In genomic region chr2:235551965-235552364, GRCh38 we compare ENCODE assay signal across 10 cellular contexts. TPM values are rescaled to one million over a fixed set of nuclear protein-coding genes. Genes with fewer than 3 reads are reported as not detected.
A peak's percentile ranks its signal among the peaks of the same experiment; 100 is the strongest.
DNase-seq lines count a peak whose midpoint lies in the region; ATAC-seq and TF ChIP-seq lines count a peak whose summit lies in the region.
"Had no signal": no experiment of that assay in that cellular context is flagged by ENCODE, and none has a peak within 500 bp of the region (broad histone marks: within the 10 kb centered on the region; RNA-seq: fewer than 3 reads in every experiment).

No MANE protein-coding gene starts in this region.

- DNase-seq in SIG-M5 treated with dmso at 0.1 percent for 504 hours (lab: John Stamatoyannopoulos, UW; ENCODE audit: unreplicated experiment), result peak; percentile 38
- DNase-seq in SIG-M5 (lab: John Stamatoyannopoulos, UW), result no peak
- peak; percentile 53 for DNase-seq in NCI-H526 treated with DMSO at 0.1 percent for 48 hours (lab: John Stamatoyannopoulos, UW)
- peak; percentile 68 for DNase-seq in colonic mucosa
- DNase-seq in lower lobe of right lung, result peak; percentile 60
- DNase-seq in stimulated activated naive CD8-positive, alpha-beta T cell treated with anti-CD3 and anti-CD28 coated beads, Interleukin-15, Interleukin-2, amounts not matched to agents 100 U/mL and 50 U/mL, for 24 hours, result no peak
- DNase-seq: activated naive CD8-positive, alpha-beta T cell treated with anti-CD3 and anti-CD28 coated beads, Interleukin-2, amount 10 ng/mL, durations not matched to agents 7 days and 5 days had no signal

- no peak overlapping the region for H3K4me3 ChIP-seq in colonic mucosa
- no peak overlapping the region for H3K4me3 ChIP-seq in lower lobe of right lung
- H3K4me3 ChIP-seq: GM12878 had no signal

- peaks cover 6% of the 10 kb centered on the region for H3K4me1 ChIP-seq in colonic mucosa
- peaks cover 29% of the 10 kb centered on the region for H3K4me1 ChIP-seq in lower lobe of right lung

- H3K27me3 ChIP-seq in colonic mucosa (no peaks in the 10 kb centered on the region), lower lobe of right lung (ENCODE audit: low read depth) (no peaks in the 10 kb centered on the region)

- H3K9ac ChIP-seq in colonic mucosa (ENCODE audit: low read depth in 2 of 2, low read length in 2 of 2), result no peak overlapping the region

- peak; percentile 44 to 64 for ATAC-seq in lower lobe of right lung
- ATAC-seq in GM18517 (IDR thresholded peaks at IDR 0.05; ENCODE audit: unreplicated experiment), result no peak
- ATAC-seq in GM19463 (IDR thresholded peaks at IDR 0.05; ENCODE audit: unreplicated experiment), result no peak
- no peak for ATAC-seq in stimulated activated naive CD8-positive, alpha-beta T cell treated with anti-CD3 and anti-CD28 coated beads, Interleukin-15, Interleukin-2, amounts not matched to agents 100 U/mL and 50 U/mL, for 24 hours
- ATAC-seq: GM12878 had no signal

- intact Hi-C loops in colonic mucosa (cut with DNase I) (no loop called here), lower lobe of right lung (cut with DNase I) (no loop called here)

- no peak overlapping the region for H3K27ac ChIP-seq in colonic mucosa
- no peak overlapping the region for H3K27ac ChIP-seq in lower lobe of right lung

- H3K9me3 ChIP-seq in colonic mucosa (no peaks in the 10 kb centered on the region), lower lobe of right lung (no peaks in the 10 kb centered on the region)

- TF ChIP-seq CTCF in colonic mucosa (IDR thresholded peaks at IDR 0.05) (peak; percentile 52), lower lobe of right lung (IDR thresholded peaks at IDR 0.05) (peak; percentile 56)

- H3K36me3 ChIP-seq in colonic mucosa (no peaks in the 10 kb centered on the region), lower lobe of right lung (no peaks in the 10 kb centered on the region)

RNA-seq across cellular contexts. Expression of gene AGAP1, which starts 58.1 kb away (rescaled TPM):
- total RNA-seq in colonic mucosa (10 to 100 TPM; 62.1 to 62.9 TPM), lower lobe of right lung (36.2 TPM)

Comparison
In these comparisons a context has a peak if more than half of its experiments do, and no peak if none do; other contexts are left out.
1. DNase-seq: peak in SIG-M5 treated with dmso at 0.1 percent for 504 hours (single experiment), NCI-H526 treated with DMSO at 0.1 percent for 48 hours (single experiment), colonic mucosa (single experiment) and lower lobe of right lung (single experiment); none in SIG-M5 (single experiment) and stimulated activated naive CD8-positive, alpha-beta T cell treated with anti-CD3 and anti-CD28 coated beads, Interleukin-15, Interleukin-2, amounts not matched to agents 100 U/mL and 50 U/mL, for 24 hours (single experiment).
2. ATAC-seq: peak in lower lobe of right lung (2 of 2); none in GM18517 (single experiment), GM19463 (single experiment) and stimulated activated naive CD8-positive, alpha-beta T cell treated with anti-CD3 and anti-CD28 coated beads, Interleukin-15, Interleukin-2, amounts not matched to agents 100 U/mL and 50 U/mL, for 24 hours (single experiment).